In genomic region chr6:12698298-12698697, GRCh38 we compare ENCODE assay signal across 22 cellular contexts.
A peak's percentile ranks its signal among the peaks of the same experiment; 100 is the strongest.
DNase-seq lines count a peak whose midpoint lies in the region.
"Had no signal": no experiment of that assay in that cellular context is flagged by ENCODE, and none has a peak within 500 bp of the region (broad histone marks: within the 10 kb centered on the region; RNA-seq: fewer than 3 reads in every experiment).

No MANE protein-coding gene starts in this region.

- DNase-seq in putamen (ENCODE audit: low spot score), result peak; percentile 67
- no peak for DNase-seq in NCI-H524 treated with DMSO at 0.1 percent for 48 hours (lab: John Stamatoyannopoulos, UW)
- DNase-seq: 8988T; ACHN; AML-193; BE2C; C1 segment of cervical spinal cord; Caco-2; Calu3; CD4-positive, alpha-beta memory T cell; CD4-positive, alpha-beta T cell; CD4-positive, CD25-positive, alpha-beta regulatory T cell; CD8-positive, alpha-beta memory T cell; CD8-positive, alpha-beta T cell; COR-L47; DMS 273 treated with DMSO at 0.1 percent for 48 hours; DMS153; DMS53; DMS79; DMS79 treated with DMSO at 0.1 percent for 48 hours; DND-41; EL had no signal
